In genomic region chr15:47987461-47987860, GRCh38 we compare ENCODE assay signal across 15 cellular contexts.
DNase-seq lines count a peak whose midpoint lies in the region; ATAC-seq, FAIRE-seq and TF ChIP-seq lines count a peak whose summit lies in the region.
"Had no signal": no experiment of that assay in that cellular context is flagged by ENCODE, and none has a peak within 500 bp of the region (broad histone marks: within the 10 kb centered on the region; RNA-seq: fewer than 3 reads in every experiment).

No MANE protein-coding gene starts in this region.

- peaks cover 7% of the 10 kb centered on the region for H3K27me3 Mint-ChIP-seq in neural progenitor cell (ENCODE audit: insufficient read depth, low read depth)

- CTCF ChIA-PET in RWPE1 (lab: Yijun Ruan, JAX), result interaction anchor here (0.5 to 2.8 kb wide), 18 partner anchors 9 to 1155 kb away, joined by 3 to 29 read pairs (median 4); partner anchors contain the start of gene SEMA6D

- POLR2A ChIA-PET in RWPE1 (lab: Yijun Ruan, JAX; ENCODE audit: low non-redundant PET), result no interaction called here

- H3K9ac ChIP-seq in neural progenitor cell, result no peak overlapping the region
- H3K9ac ChIP-seq: GM23248, SK-N-SH had no signal

- H4K20me1 ChIP-seq in neural progenitor cell (ENCODE audit: low read depth), result no peaks in the 10 kb centered on the region

- no peak for DNase-seq in neural progenitor cell (ENCODE audit: low spot score)
- DNase-seq in RWPE1 (ENCODE audit: low spot score), result no peak
- no peak for DNase-seq in NCI-H2029 (lab: John Stamatoyannopoulos, UW)
- no peak for DNase-seq in GM12891 (ENCODE audit: insufficient read length, low spot score)
- DNase-seq: NCI-H2107 had no signal

- H3K27me3 ChIP-seq in neural progenitor cell, result no peaks in the 10 kb centered on the region

- H3K36me3 ChIP-seq in neural progenitor cell, result no peaks in the 10 kb centered on the region

- no peak overlapping the region for H2AFZ ChIP-seq in neural progenitor cell (replicated peaks)
- H2AFZ ChIP-seq: GM23248 had no signal

- H3K36me3 Mint-ChIP-seq in neural progenitor cell, result no peaks in the 10 kb centered on the region
- H3K36me3 Mint-ChIP-seq: CD4-positive, alpha-beta memory T cell had no signal

- peaks cover 16% of the 10 kb centered on the region for H3K4me1 ChIP-seq in neural progenitor cell

- no peak for TF ChIP-seq CTCF in neural progenitor cell (IDR thresholded peaks at IDR 0.05)
- TF ChIP-seq CTCF in RWPE1 (conservative IDR thresholded peaks at IDR 0.05; ENCODE audit: low read depth), result no peak

- H3K4me1 Mint-ChIP-seq in neural progenitor cell, result peaks cover 16% of the 10 kb centered on the region
- H3K4me1 Mint-ChIP-seq: CD4-positive, alpha-beta memory T cell had no signal

- peaks cover 10% of the 10 kb centered on the region for H3F3A ChIP-seq in neural progenitor cell (ENCODE audit: low read depth)

- H3K27ac ChIP-seq in neural progenitor cell, result no peak overlapping the region
- no peak overlapping the region for H3K27ac ChIP-seq in RWPE1
- H3K27ac ChIP-seq: GM23248, HL-60 had no signal

- H3K9me3 Mint-ChIP-seq in neural progenitor cell, result no peaks in the 10 kb centered on the region
- H3K9me3 Mint-ChIP-seq: CD4-positive, alpha-beta memory T cell had no signal

- no peaks in the 10 kb centered on the region for H3K9me3 ChIP-seq in neural progenitor cell (ENCODE audit: low read depth)
- H3K9me3 ChIP-seq: SK-N-SH had no signal

- peak overlapping the region; percentile 43 for H3K4me2 ChIP-seq in neural progenitor cell
- H3K4me2 ChIP-seq: SK-N-SH had no signal

- H3K79me2 ChIP-seq in neural progenitor cell (ENCODE audit: low read depth), result no peaks in the 10 kb centered on the region

- FAIRE-seq in GM12891 (lab: Jason Lieb, UNC), result no peak
- FAIRE-seq: K562 had no signal

- TF ChIP-seq POLR2A in GM12891 (IDR thresholded peaks at IDR 0.05; ENCODE audit: low read depth, low read length), result no peak

- no peak overlapping the region for H3K27ac Mint-ChIP-seq in neural progenitor cell
- H3K27ac Mint-ChIP-seq: CD4-positive, alpha-beta memory T cell had no signal

- H3K4me3 ChIP-seq in neural progenitor cell, result no peak overlapping the region
- H3K4me3 ChIP-seq: GM23248, K562 had no signal

- ATAC-seq in GM18502 (IDR thresholded peaks at IDR 0.05; ENCODE audit: poor library complexity, unreplicated experiment), result peak; percentile 16
- ATAC-seq in HG02642 (IDR thresholded peaks at IDR 0.05; ENCODE audit: poor library complexity, unreplicated experiment), result peak; percentile 5
- peak; percentile 11 for ATAC-seq in HG03196 (IDR thresholded peaks at IDR 0.05; ENCODE audit: unreplicated experiment)
- no peak for ATAC-seq in GM21737 (IDR thresholded peaks at IDR 0.05; ENCODE audit: unreplicated experiment)
- ATAC-seq: HCT116, K562 had no signal

- no peak overlapping the region for H3K4me3 Mint-ChIP-seq in neural progenitor cell
- H3K4me3 Mint-ChIP-seq: CD4-positive, alpha-beta memory T cell had no signal

TF ChIP-seq in GM12891, 5 proteins besides CTCF, POLR2A, EP300 and RAD21:
- TF ChIP-seq POU2F2 (IDR thresholded peaks at IDR 0.05; ENCODE audit: low read depth, low read length) (no peak), TAF1 (IDR thresholded peaks at IDR 0.05; ENCODE audit: low read depth, low read length) (no peak), POLR2AphosphoS5 (IDR thresholded peaks at IDR 0.05; ENCODE audit: low read depth, low read length) (no peak), PAX5 (IDR thresholded peaks at IDR 0.05; ENCODE audit: insufficient read depth, low read length, severe bottlenecking) (no peak), SPI1 (IDR thresholded peaks at IDR 0.05; ENCODE audit: low read depth, low read length) (no peak)
TF ChIP-seq in GM12891: peak in this region for 0.
